ENCODE assay signal across 9 cellular contexts in the genomic region with DNA sequence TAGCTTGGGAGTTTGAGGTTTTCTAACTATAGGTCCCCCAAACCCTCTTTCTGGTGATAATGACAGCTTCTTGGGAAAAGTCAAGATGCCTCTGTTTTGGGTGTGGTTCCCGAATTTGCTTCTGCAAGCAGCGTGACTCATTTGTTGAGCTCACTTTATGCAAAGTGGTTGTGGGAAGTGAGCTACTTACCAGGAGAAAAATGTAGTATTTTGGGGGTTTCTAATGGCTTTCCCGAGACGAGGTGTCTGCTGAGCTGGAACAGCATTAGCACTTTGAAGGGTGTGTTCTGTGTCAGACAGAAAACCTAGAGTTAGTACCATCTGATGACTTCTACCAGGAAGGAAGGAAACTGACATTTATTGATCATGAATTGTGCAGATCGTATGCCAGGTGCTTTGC.
DNase-seq lines count a peak whose midpoint lies in the region; ATAC-seq lines count a peak whose summit lies in the region.
"Had no signal": no experiment of that assay in that cellular context is flagged by ENCODE, and none has a peak within 500 bp of the region (broad histone marks: within the 10 kb centered on the region; RNA-seq: fewer than 3 reads in every experiment).

No MANE protein-coding gene starts in this region.

- POLR2A ChIA-PET in activated CD4-positive, alpha-beta memory T cell treated with anti-CD3 and anti-CD28 coated beads, Interleukin-2, amount 10 ng/mL, durations not matched to agents 7 days and 5 days (lab: Charles Lee), result interaction anchor here (0.6 to 3.8 kb wide), 16 partner anchors 9 to 206 kb away, joined by 3 to 41 read pairs (median 7); partner anchors contain the start of gene CD44

- H3K4me1 Mint-ChIP-seq in activated CD4-positive, alpha-beta memory T cell treated with anti-CD3 and anti-CD28 coated beads, Interleukin-2, amount 10 ng/mL, durations not matched to agents 7 days and 5 days, result peaks cover 61% of the 10 kb centered on the region
- H3K4me1 Mint-ChIP-seq in natural killer cell treated with Interleukin-12 subunit alpha and Interleukin-12 subunit beta and Interleukin-15 and Interleukin-18, amount 100 ng/mL, for 72 hours (ENCODE audit: low read depth in 2 of 2), result peaks cover 49 to 64% of the 10 kb centered on the region in 2 donors

- peaks cover 2% of the 10 kb centered on the region for H3K27me3 Mint-ChIP-seq in activated CD4-positive, alpha-beta memory T cell treated with anti-CD3 and anti-CD28 coated beads, Interleukin-2, amount 10 ng/mL, durations not matched to agents 7 days and 5 days
- no peaks in the 10 kb centered on the region for H3K27me3 Mint-ChIP-seq in natural killer cell treated with Interleukin-12 subunit alpha and Interleukin-12 subunit beta and Interleukin-15 and Interleukin-18, amount 100 ng/mL, for 72 hours

- no peak overlapping the region for H3K27ac ChIP-seq in caudate nucleus (ENCODE audit: low read depth, low read length)
- H3K27ac ChIP-seq: HL-60 had no signal

- peaks cover 40% of the 10 kb centered on the region for H3K36me3 Mint-ChIP-seq in activated CD4-positive, alpha-beta memory T cell treated with anti-CD3 and anti-CD28 coated beads, Interleukin-2, amount 10 ng/mL, durations not matched to agents 7 days and 5 days (ENCODE audit: low read depth)
- peaks cover 38% of the 10 kb centered on the region for H3K36me3 Mint-ChIP-seq in natural killer cell treated with Interleukin-12 subunit alpha and Interleukin-12 subunit beta and Interleukin-15 and Interleukin-18, amount 100 ng/mL, for 72 hours

- H3K27ac Mint-ChIP-seq in activated CD4-positive, alpha-beta memory T cell treated with anti-CD3 and anti-CD28 coated beads, Interleukin-2, amount 10 ng/mL, durations not matched to agents 7 days and 5 days, result peak overlapping the region; percentile 95
- peak overlapping the region; percentile 81 to 86 for H3K27ac Mint-ChIP-seq in natural killer cell treated with Interleukin-12 subunit alpha and Interleukin-12 subunit beta and Interleukin-15 and Interleukin-18, amount 100 ng/mL, for 72 hours

- H3K4me3 Mint-ChIP-seq in activated CD4-positive, alpha-beta memory T cell treated with anti-CD3 and anti-CD28 coated beads, Interleukin-2, amount 10 ng/mL, durations not matched to agents 7 days and 5 days, result peak overlapping the region; percentile 54
- H3K4me3 Mint-ChIP-seq in natural killer cell treated with Interleukin-12 subunit alpha and Interleukin-12 subunit beta and Interleukin-15 and Interleukin-18, amount 100 ng/mL, for 72 hours, result peak overlapping the region; percentile 81

- H3K9me3 Mint-ChIP-seq in activated CD4-positive, alpha-beta memory T cell treated with anti-CD3 and anti-CD28 coated beads, Interleukin-2, amount 10 ng/mL, durations not matched to agents 7 days and 5 days, result peaks cover 20% of the 10 kb centered on the region
- H3K9me3 Mint-ChIP-seq in natural killer cell treated with Interleukin-12 subunit alpha and Interleukin-12 subunit beta and Interleukin-15 and Interleukin-18, amount 100 ng/mL, for 72 hours, result peaks cover 11% of the 10 kb centered on the region

- DNase-seq in CD1c-positive myeloid dendritic cell (ENCODE audit: extremely low spot score), result peak; percentile 92
- peak; percentile 43 for DNase-seq in activated CD4-positive, alpha-beta memory T cell treated with anti-CD3 and anti-CD28 coated beads, Interleukin-2, amount 10 ng/mL, durations not matched to agents 7 days and 5 days
- peak; percentile 64 for DNase-seq in natural killer cell treated with Interleukin-12 subunit alpha and Interleukin-12 subunit beta and Interleukin-15 and Interleukin-18, amount 100 ng/mL, for 72 hours (ENCODE audit: low spot score)
- no peak for DNase-seq in caudate nucleus (lab: John Stamatoyannopoulos, UW)
- no peak for DNase-seq in left lobe of liver (ENCODE audit: low spot score)

- CTCF ChIA-PET in activated CD4-positive, alpha-beta memory T cell treated with anti-CD3 and anti-CD28 coated beads, Interleukin-2, amount 10 ng/mL, durations not matched to agents 7 days and 5 days (lab: Charles Lee), result interaction anchor here (0.8 to 3.2 kb wide), 16 partner anchors 9 to 362 kb away, joined by 3 to 18 read pairs (median 4); no protein-coding TSS in a partner anchor

- peak; percentile 71 for ATAC-seq in GM19438 (IDR thresholded peaks at IDR 0.05; ENCODE audit: low read depth, unreplicated experiment)
- peak; percentile 79 for ATAC-seq in HG03460 (IDR thresholded peaks at IDR 0.05; ENCODE audit: unreplicated experiment)
- ATAC-seq in natural killer cell treated with Interleukin-12 subunit alpha and Interleukin-12 subunit beta and Interleukin-15 and Interleukin-18, amount 100 ng/mL, for 72 hours, result peak; percentile 86 to 88
- no peak for ATAC-seq in HG02763 (IDR thresholded peaks at IDR 0.05; ENCODE audit: unreplicated experiment)
- no peak for ATAC-seq in left lobe of liver

Comparison
In these comparisons a context has a peak if more than half of its experiments do, and no peak if none do; other contexts are left out.
1. DNase-seq: peak in CD1c-positive myeloid dendritic cell (single experiment), activated CD4-positive, alpha-beta memory T cell treated with anti-CD3 and anti-CD28 coated beads, Interleukin-2, amount 10 ng/mL, durations not matched to agents 7 days and 5 days (single experiment) and natural killer cell treated with Interleukin-12 subunit alpha and Interleukin-12 subunit beta and Interleukin-15 and Interleukin-18, amount 100 ng/mL, for 72 hours (single experiment); none in caudate nucleus (0 of 61) and left lobe of liver (single experiment).
2. ATAC-seq: peak in GM19438 (single experiment), HG03460 (single experiment) and natural killer cell treated with Interleukin-12 subunit alpha and Interleukin-12 subunit beta and Interleukin-15 and Interleukin-18, amount 100 ng/mL, for 72 hours (2 of 2); none in HG02763 (single experiment) and left lobe of liver (single experiment).